ENCODE assay signal across 22 cellular contexts in genomic region chr3:189508784-189509489, GRCh38.
DNase-seq lines count a peak whose midpoint lies in the region; ATAC-seq and TF ChIP-seq lines count a peak whose summit lies in the region.
"Had no signal": no experiment of that assay in that cellular context is flagged by ENCODE, and none has a peak within 500 bp of the region (broad histone marks: within the 10 kb centered on the region; RNA-seq: fewer than 3 reads in every experiment).

No MANE protein-coding gene starts in this region.

- H3K79me2 ChIP-seq in OCI-LY3 (ENCODE audit: low read length), result no peaks in the 10 kb centered on the region

- H3K9ac ChIP-seq in OCI-LY3 (ENCODE audit: low read length), result no peak overlapping the region

- 43% methylated on average over 3 of the region's 3 CpGs for WGBS in esophagus muscularis mucosa

- H3K27me3 ChIP-seq in OCI-LY3 (ENCODE audit: low read depth, low read length) (no peaks in the 10 kb centered on the region), esophagus muscularis mucosa (no peaks in the 10 kb centered on the region), uterus (no peaks in the 10 kb centered on the region)
- H3K27me3 ChIP-seq: adrenal gland, ovary, right lobe of liver had no signal

- H3K27ac Mint-ChIP-seq in mesothelial cell of epicardium, result peak overlapping the region; percentile 26
- H3K27ac Mint-ChIP-seq: activated CD8-positive, alpha-beta T cell treated with anti-CD3 and anti-CD28 coated beads, Interleukin-2, amount 10 ng/mL, durations not matched to agents 7 days and 5 days; CD4-positive, alpha-beta memory T cell; dendritic cell treated with granulocyte-macrophage colony-stimulating factor and Interleukin-4, amounts not matched to agents 40 ng/mL and 50 ng/mL, for 4 days; natural killer cell had no signal

- H3K36me3 Mint-ChIP-seq in mesothelial cell of epicardium, result no peaks in the 10 kb centered on the region
- H3K36me3 Mint-ChIP-seq: CD4-positive, alpha-beta memory T cell; natural killer cell had no signal

- intact Hi-C loops in esophagus muscularis mucosa (cut with DNase I), result no loop called here
- intact Hi-C loops in uterus (cut with DNase I; ENCODE audit: low total_unique reads), result no loop called here

- ATAC-seq in GM18511 (IDR thresholded peaks at IDR 0.05; ENCODE audit: unreplicated experiment), result no peak
- ATAC-seq: activated CD8-positive, alpha-beta T cell treated with anti-CD3 and anti-CD28 coated beads, Interleukin-2, amount 10 ng/mL, durations not matched to agents 7 days and 5 days; natural killer cell; right lobe of liver; Right ventricle myocardium inferior had no signal

- H3K4me3 Mint-ChIP-seq in mesothelial cell of epicardium, result no peak overlapping the region
- H3K4me3 Mint-ChIP-seq: activated CD8-positive, alpha-beta T cell treated with anti-CD3 and anti-CD28 coated beads, Interleukin-2, amount 10 ng/mL, durations not matched to agents 7 days and 5 days; CD4-positive, alpha-beta memory T cell; dendritic cell treated with granulocyte-macrophage colony-stimulating factor and Interleukin-4, amounts not matched to agents 40 ng/mL and 50 ng/mL, for 4 days; natural killer cell had no signal

- H3K4me2 ChIP-seq in OCI-LY3 (ENCODE audit: low read length), result peak overlapping the region; percentile 77

- no peaks in the 10 kb centered on the region for H4K20me1 ChIP-seq in OCI-LY3 (ENCODE audit: insufficient read depth, low read length)

- no peaks in the 10 kb centered on the region for H3K27me3 Mint-ChIP-seq in mesothelial cell of epicardium (ENCODE audit: low read depth)
- H3K27me3 Mint-ChIP-seq: dendritic cell treated with granulocyte-macrophage colony-stimulating factor and Interleukin-4, amounts not matched to agents 40 ng/mL and 50 ng/mL, for 4 days had no signal

- TF ChIP-seq CTCF in OCI-LY3 (IDR thresholded peaks at IDR 0.05; ENCODE audit: low read depth, low read length), result no peak
- no peak for TF ChIP-seq CTCF in esophagus muscularis mucosa (IDR thresholded peaks at IDR 0.05)
- TF ChIP-seq CTCF in mesothelial cell of epicardium (IDR thresholded peaks at IDR 0.05; ENCODE audit: unreplicated experiment), result no peak
- TF ChIP-seq CTCF in uterus (IDR thresholded peaks at IDR 0.05), result no peak

- H3K9me3 Mint-ChIP-seq in mesothelial cell of epicardium, result no peaks in the 10 kb centered on the region
- H3K9me3 Mint-ChIP-seq: dendritic cell treated with granulocyte-macrophage colony-stimulating factor and Interleukin-4, amounts not matched to agents 40 ng/mL and 50 ng/mL, for 4 days had no signal

- H3K4me1 ChIP-seq in OCI-LY3 (ENCODE audit: low read length) (peaks cover 80% of the 10 kb centered on the region), esophagus muscularis mucosa (peaks cover 0 to 21% (median 16%) of the 10 kb centered on the region in 4 donors), uterus (no peaks in the 10 kb centered on the region)
- H3K4me1 ChIP-seq: right lobe of liver had no signal

- H3K4me1 Mint-ChIP-seq in mesothelial cell of epicardium, result peaks cover 29% of the 10 kb centered on the region
- H3K4me1 Mint-ChIP-seq: CD4-positive, alpha-beta memory T cell; natural killer cell had no signal

- no peak for TF ChIP-seq POLR2A in esophagus muscularis mucosa (IDR thresholded peaks at IDR 0.05; ENCODE audit: low read depth)
- no peak for TF ChIP-seq POLR2A in uterus (IDR thresholded peaks at IDR 0.05)

- DNase-seq in esophagus muscularis mucosa (ENCODE audit: extremely low spot score), result no peak
- no peak for DNase-seq in mesothelial cell of epicardium (ENCODE audit: low spot score in 2 of 2, unreplicated experiment in 2 of 2)
- peak; percentile 19 to 27 for DNase-seq in uterus
- no peak for DNase-seq in NCI-H345 (lab: John Stamatoyannopoulos, UW)
- no peak for DNase-seq in amygdala (lab: John Stamatoyannopoulos, UW)
- no peak for DNase-seq in OCI-M2 (lab: John Stamatoyannopoulos, UW; ENCODE audit: unreplicated experiment)
- DNase-seq: activated CD8-positive, alpha-beta T cell treated with anti-CD3 and anti-CD28 coated beads, Interleukin-2, amount 10 ng/mL, durations not matched to agents 7 days and 5 days; activated gamma-delta T cell; CD4-positive, alpha-beta memory T cell; GDM1; natural killer cell; NCI-H146; NCI-H774; ovary; right lobe of liver; T1000 had no signal

- H3K27ac ChIP-seq in OCI-LY3 (ENCODE audit: low read length) (no peak overlapping the region), esophagus muscularis mucosa (replicated peaks in 1 of 4) (peak overlapping the region in 3 of 4 donors; percentile 32 to 49 (median 37)), uterus (peak overlapping the region; percentile 58 to 63)
- H3K27ac ChIP-seq: cardiac muscle cell, ovary, right lobe of liver had no signal

- no peak overlapping the region for H3K4me3 ChIP-seq in OCI-LY3 (ENCODE audit: low read length)
- no peak overlapping the region for H3K4me3 ChIP-seq in esophagus muscularis mucosa
- H3K4me3 ChIP-seq in uterus, result no peak overlapping the region
- H3K4me3 ChIP-seq: adrenal gland, cardiac muscle cell, ovary, right lobe of liver had no signal

- TF ChIP-seq EP300 in esophagus muscularis mucosa (IDR thresholded peaks at IDR 0.05), result no peak

- H3K9me3 ChIP-seq in OCI-LY3 (ENCODE audit: insufficient read depth, low read length), result no peaks in the 10 kb centered on the region
- no peaks in the 10 kb centered on the region for H3K9me3 ChIP-seq in esophagus muscularis mucosa
- H3K9me3 ChIP-seq in uterus, result no peaks in the 10 kb centered on the region
- H3K9me3 ChIP-seq: adrenal gland, ovary, right lobe of liver had no signal

- H2AFZ ChIP-seq in OCI-LY3 (ENCODE audit: low read depth, low read length), result no peak overlapping the region

- H3K36me3 ChIP-seq in OCI-LY3 (replicated peaks; ENCODE audit: low read depth, low read length) (no peaks in the 10 kb centered on the region), esophagus muscularis mucosa (no peaks in the 10 kb centered on the region), uterus (no peaks in the 10 kb centered on the region)
- H3K36me3 ChIP-seq: adrenal gland, cardiac muscle cell, ovary, right lobe of liver had no signal

Comparison
In these comparisons a context has a peak if more than half of its experiments do, and no peak if none do; other contexts are left out.
1. DNase-seq: peak in uterus (2 of 2); none in esophagus muscularis mucosa (single experiment), mesothelial cell of epicardium (0 of 2), NCI-H345 (single experiment), amygdala (0 of 56) and OCI-M2 (single experiment).